9 cellular contexts compared by ENCODE assay signal in genomic region chr17:57869599-57870282, GRCh38. TPM values are rescaled to one million over a fixed set of nuclear protein-coding genes. Genes with fewer than 3 reads are reported as not detected.
DNase-seq lines count a peak whose midpoint lies in the region; ATAC-seq and TF ChIP-seq lines count a peak whose summit lies in the region.
"Had no signal": no experiment of that assay in that cellular context is flagged by ENCODE, and none has a peak within 500 bp of the region (broad histone marks: within the 10 kb centered on the region; RNA-seq: fewer than 3 reads in every experiment).

No MANE protein-coding gene starts in this region.

- peaks cover 36% of the 10 kb centered on the region for H3K4me1 Mint-ChIP-seq in stimulated activated naive CD8-positive, alpha-beta T cell treated with anti-CD3 and anti-CD28 coated beads, Interleukin-15, amount 100 ng/mL, for 72 hours

- H3K27ac ChIP-seq in RWPE1 = peak overlapping the region; percentile 97
- peak overlapping the region; percentile 73 to 90 (median 84) for H3K27ac ChIP-seq in esophagus squamous epithelium

- no peaks in the 10 kb centered on the region for H3K9me3 ChIP-seq in esophagus squamous epithelium

- DNase-seq in EL (peak; percentile 91), RWPE1 (ENCODE audit: low spot score) (peak; percentile 57), esophagus squamous epithelium (lab: John Stamatoyannopoulos, UW) (no peak), retinal pigment epithelial cell (ENCODE audit: low read depth) (peak; percentile 91), CD1c-positive myeloid dendritic cell (ENCODE audit: extremely low spot score) (no peak), foreskin melanocyte (no peak)
- no peak for DNase-seq in stimulated activated naive CD8-positive, alpha-beta T cell treated with anti-CD3 and anti-CD28 coated beads, Interleukin-15, amount 100 ng/mL, for 72 hours
- DNase-seq: activated CD4-positive, alpha-beta T cell treated with anti-CD3 and anti-CD28 coated beads for 48 hours had no signal

- H3K36me3 ChIP-seq in esophagus squamous epithelium = peaks cover 0 to 78% (median 6%) of the 10 kb centered on the region in 3 donors

- intact Hi-C loops in esophagus squamous epithelium (cut with DNase I) = loop anchor here (10.0 kb wide), 2 partner anchors 85 to 245 kb away; partner anchors contain the start of gene CUEDC1

- POLR2A ChIA-PET in RWPE1 (lab: Yijun Ruan, JAX; ENCODE audit: low non-redundant PET) = no interaction called here

- peaks cover 46% of the 10 kb centered on the region for H3K27me3 Mint-ChIP-seq in stimulated activated naive CD8-positive, alpha-beta T cell treated with anti-CD3 and anti-CD28 coated beads, Interleukin-15, amount 100 ng/mL, for 72 hours

- peaks cover 45 to 74% (median 55%) of the 10 kb centered on the region in 3 donors for H3K4me1 ChIP-seq in esophagus squamous epithelium

- no peak for ATAC-seq in HG03039 (IDR thresholded peaks at IDR 0.05; ENCODE audit: unreplicated experiment)
- no peak for ATAC-seq in stimulated activated naive CD8-positive, alpha-beta T cell treated with anti-CD3 and anti-CD28 coated beads, Interleukin-15, amount 100 ng/mL, for 72 hours

- TF ChIP-seq CTCF in RWPE1 (conservative IDR thresholded peaks at IDR 0.05; ENCODE audit: low read depth) = no peak
- TF ChIP-seq CTCF in esophagus squamous epithelium (IDR thresholded peaks at IDR 0.05) = no peak
- no peak for TF ChIP-seq CTCF in retinal pigment epithelial cell (conservative IDR thresholded peaks at IDR 0.05; ENCODE audit: low read depth, low read length)

- H3K27me3 ChIP-seq in esophagus squamous epithelium = no peaks in the 10 kb centered on the region

- no peak overlapping the region for H3K4me3 Mint-ChIP-seq in stimulated activated naive CD8-positive, alpha-beta T cell treated with anti-CD3 and anti-CD28 coated beads, Interleukin-15, amount 100 ng/mL, for 72 hours

- no peaks in the 10 kb centered on the region for H3K9me3 Mint-ChIP-seq in stimulated activated naive CD8-positive, alpha-beta T cell treated with anti-CD3 and anti-CD28 coated beads, Interleukin-15, amount 100 ng/mL, for 72 hours

- CTCF ChIA-PET in RWPE1 (lab: Yijun Ruan, JAX) = interaction anchor here (0.8 to 1.0 kb wide), 3 partner anchors 11 to 243 kb away, joined by 3 to 8 read pairs (median 3); no protein-coding TSS in a partner anchor

- no peak for TF ChIP-seq POLR2A in esophagus squamous epithelium (IDR thresholded peaks at IDR 0.05)

- H3K27ac Mint-ChIP-seq in stimulated activated naive CD8-positive, alpha-beta T cell treated with anti-CD3 and anti-CD28 coated beads, Interleukin-15, amount 100 ng/mL, for 72 hours = no peak overlapping the region

- no peak overlapping the region for H3K4me3 ChIP-seq in esophagus squamous epithelium
- H3K4me3 ChIP-seq in retinal pigment epithelial cell (ENCODE audit: low read length) = no peak overlapping the region

- WGBS in esophagus squamous epithelium, 2 donors = 73 to 82% methylated on average over 6 to 7 of the region's 10 CpGs

RNA-seq across cellular contexts. Expression of gene MRPS23, which starts 19.9 kb away (rescaled TPM):
- total RNA-seq in esophagus squamous epithelium = 10 to 100 TPM in 3 of 4 donors, 1 to 10 TPM in 1; 9.9 to 25.2 (median 20.8) TPM

Comparison
In these comparisons a context has a peak if more than half of its experiments do, and no peak if none do; other contexts are left out.
1. DNase-seq: peak in EL (single experiment), RWPE1 (single experiment) and retinal pigment epithelial cell (single experiment); none in esophagus squamous epithelium (single experiment), CD1c-positive myeloid dendritic cell (single experiment), stimulated activated naive CD8-positive, alpha-beta T cell treated with anti-CD3 and anti-CD28 coated beads, Interleukin-15, amount 100 ng/mL, for 72 hours (0 of 2) and foreskin melanocyte (single experiment).